Comparison of ENCODE assay signal across 8 cellular contexts in the genomic region with DNA sequence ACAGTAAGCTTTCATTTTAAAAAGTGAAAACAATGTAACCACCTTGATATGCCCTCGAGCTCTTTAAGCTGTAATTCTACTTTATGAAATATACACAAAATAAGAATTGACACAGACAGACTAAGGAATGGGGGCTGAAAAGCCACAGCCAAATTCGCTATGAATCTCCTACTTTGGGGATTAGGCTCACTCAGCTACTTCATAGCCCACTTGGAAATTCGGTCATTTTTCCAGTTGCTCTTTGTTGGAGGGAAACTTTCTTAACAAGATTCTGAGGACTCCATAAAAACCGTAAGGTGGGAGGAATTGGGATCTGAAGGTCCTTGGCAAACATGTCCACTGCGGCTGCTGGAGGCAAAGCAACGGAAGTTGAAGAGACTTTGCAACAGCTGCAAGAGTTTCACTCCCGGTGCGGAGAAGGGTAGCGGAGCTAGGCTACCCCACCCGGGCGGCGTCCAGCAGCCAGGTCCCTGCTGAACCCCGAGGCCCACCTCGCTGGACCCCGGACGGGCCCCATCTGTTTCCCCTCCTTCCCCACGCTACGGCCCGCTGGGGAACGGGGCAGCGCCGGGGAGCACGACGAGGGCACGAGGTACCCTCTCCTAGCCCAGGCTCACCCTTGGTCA. TPM values are rescaled to one million over a fixed set of nuclear protein-coding genes. Genes with fewer than 3 reads are reported as not detected.
DNase-seq lines count a peak whose midpoint lies in the region; ATAC-seq and TF ChIP-seq lines count a peak whose summit lies in the region.

No MANE protein-coding gene starts in this region.

- POLR2A ChIA-PET in RWPE1 (lab: Yijun Ruan, JAX; ENCODE audit: low non-redundant PET) (interaction anchor here (1.0 kb wide), 1 partner anchor 154 kb away, joined by 3 read pairs; the partner anchor contains the start of gene NDUFS5), MCF 10A (lab: Yijun Ruan, JAX) (interaction anchor here (0.6 to 5.0 kb wide), 16 partner anchors 9 to 1358 kb away, joined by 3 to 76 read pairs (median 4); partner anchors contain the start of genes AKIRIN1, C1orf122, GJA9 and MEAF6)

- H3K4me3 Mint-ChIP-seq in MCF 10A (ENCODE audit: unreplicated experiment): peak overlapping the region; percentile 83

- H3K27me3 Mint-ChIP-seq in MCF 10A (ENCODE audit: insufficient read depth, unreplicated experiment): no peaks in the 10 kb centered on the region

- H3K27ac ChIP-seq in RWPE1: peak overlapping the region; percentile 78

- peaks cover 19% of the 10 kb centered on the region for H3K4me1 Mint-ChIP-seq in MCF 10A (ENCODE audit: insufficient read depth, unreplicated experiment)

- TSS peak; percentile 44 for BruUV-seq in MCF 10A (replicated peaks; lab: Mats Ljungman, UMichigan)

- ATAC-seq in HG03045 (IDR thresholded peaks at IDR 0.05; ENCODE audit: unreplicated experiment): peak; percentile 16

- no peaks in the 10 kb centered on the region for H3K9me3 Mint-ChIP-seq in MCF 10A (ENCODE audit: unreplicated experiment)

- CTCF ChIA-PET in RWPE1 (lab: Yijun Ruan, JAX) (interaction anchor here (0.5 to 0.7 kb wide), 3 partner anchors 11 to 166 kb away, joined by 3 to 4 read pairs (median 3); no protein-coding TSS in a partner anchor), MCF 10A (lab: Yijun Ruan, JAX) (interaction anchor here (0.5 to 1.0 kb wide), 5 partner anchors 8 to 79 kb away, joined by 3 read pairs; no protein-coding TSS in a partner anchor)

- TF ChIP-seq CTCF in RWPE1 (conservative IDR thresholded peaks at IDR 0.05; ENCODE audit: low read depth) (no peak), MCF 10A (IDR thresholded peaks at IDR 0.05; ENCODE audit: unreplicated experiment) (no peak)

- DNase-seq in activated CD4-positive, alpha-beta T cell treated with anti-CD3 and anti-CD28 coated beads for 1 hour: peak; percentile 16
- no peak for DNase-seq in activated CD4-positive, alpha-beta T cell treated with anti-CD3 and anti-CD28 coated beads, Interleukin-2, amount 50 U/mL, for 4 hours
- DNase-seq in RWPE1 (ENCODE audit: low spot score) (peak; percentile 32), MCF 10A (ENCODE audit: unreplicated experiment) (no peak), left kidney (ENCODE audit: low read depth, low spot score) (peak; percentile 36), NCI-H1048 (lab: John Stamatoyannopoulos, UW) (no peak)
- DNase-seq in stimulated activated CD8-positive, alpha-beta memory T cell treated with anti-CD3 and anti-CD28 coated beads, Interleukin-7, amount 100 ng/mL, for 24 hours (ENCODE audit: low read depth): peak; percentile 18

- H3K27ac Mint-ChIP-seq in MCF 10A (ENCODE audit: low read depth, unreplicated experiment): peak overlapping the region; percentile 17

- H3K36me3 Mint-ChIP-seq in MCF 10A (ENCODE audit: insufficient read depth, unreplicated experiment): peaks cover 20% of the 10 kb centered on the region

- intact Hi-C loops in MCF 10A (cut with micrococcal nuclease): loop anchor here (1.0 to 2.0 kb wide), 5 partner anchors 13 to 220 kb away; partner anchors contain the start of genes NDUFS5, RHBDL2 and RRAGC

RNA-seq across cellular contexts. Expression of gene MYCBP, which starts 0.6 kb away (rescaled TPM):
- 16.1 and 18.9 TPM in 2 replicates for total RNA-seq in MCF 10A (2022)

RNA-seq across cellular contexts. Expression of gene GJA9, which starts 8.9 kb away (rescaled TPM):
- not detected in 2 replicates for total RNA-seq in MCF 10A (2022)

RNA-seq across cellular contexts. Expression of gene RRAGC, which starts 12.9 kb away (rescaled TPM):
- 23.3 and 40.6 TPM in 2 replicates for total RNA-seq in MCF 10A (2022)

Comparison
In these comparisons a context has a peak if more than half of its experiments do, and no peak if none do; other contexts are left out.
1. DNase-seq: peak in activated CD4-positive, alpha-beta T cell treated with anti-CD3 and anti-CD28 coated beads for 1 hour (single experiment), RWPE1 (single experiment), left kidney (single experiment) and stimulated activated CD8-positive, alpha-beta memory T cell treated with anti-CD3 and anti-CD28 coated beads, Interleukin-7, amount 100 ng/mL, for 24 hours (single experiment); none in activated CD4-positive, alpha-beta T cell treated with anti-CD3 and anti-CD28 coated beads, Interleukin-2, amount 50 U/mL, for 4 hours (0 of 2), MCF 10A (single experiment) and NCI-H1048 (single experiment).